In the genomic region with DNA sequence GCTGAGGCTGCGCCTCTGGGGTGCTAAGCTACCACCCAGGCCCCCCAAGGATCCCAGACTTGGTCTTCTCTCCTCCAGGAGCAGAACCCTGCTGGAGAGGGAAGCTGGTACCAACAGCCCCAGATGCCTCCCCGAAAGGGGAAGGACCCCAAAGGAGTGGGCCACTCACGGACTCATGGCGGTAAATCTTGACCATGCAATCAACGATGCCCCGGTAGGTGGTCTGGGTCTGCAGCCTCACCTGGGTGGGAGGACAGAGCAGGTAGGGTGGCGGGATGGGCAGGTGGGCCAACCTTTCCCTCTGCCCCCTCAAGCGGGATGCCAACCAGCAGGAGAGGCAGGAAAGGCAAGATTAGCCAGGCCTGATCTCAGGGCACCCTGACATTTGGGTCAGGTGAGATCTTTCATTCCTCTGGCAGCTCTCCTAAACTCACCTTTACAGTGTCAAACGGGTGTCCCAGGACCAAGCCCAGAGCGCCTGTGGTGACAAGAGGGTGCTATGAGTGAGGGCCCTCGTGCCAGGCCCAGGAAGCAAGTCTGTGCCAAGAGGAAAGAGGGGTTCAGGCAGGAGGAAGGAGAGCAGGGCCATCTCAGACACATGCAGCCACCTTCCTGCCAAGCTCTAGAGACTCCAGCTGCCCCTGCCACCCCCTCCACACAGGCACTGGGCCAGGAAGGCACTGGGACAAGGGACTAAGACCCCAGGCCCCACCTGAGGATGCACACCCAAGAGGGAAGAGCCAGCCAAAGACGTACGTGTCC, we compare ENCODE assay signal across 1 cellular context.
TF ChIP-seq lines count a peak whose summit lies in the region.

No MANE protein-coding gene starts in this region.

TF ChIP-seq in HEK293T, 16 proteins besides CTCF, POLR2A, EP300 and RAD21:
- TF ChIP-seq, protein P1, sequence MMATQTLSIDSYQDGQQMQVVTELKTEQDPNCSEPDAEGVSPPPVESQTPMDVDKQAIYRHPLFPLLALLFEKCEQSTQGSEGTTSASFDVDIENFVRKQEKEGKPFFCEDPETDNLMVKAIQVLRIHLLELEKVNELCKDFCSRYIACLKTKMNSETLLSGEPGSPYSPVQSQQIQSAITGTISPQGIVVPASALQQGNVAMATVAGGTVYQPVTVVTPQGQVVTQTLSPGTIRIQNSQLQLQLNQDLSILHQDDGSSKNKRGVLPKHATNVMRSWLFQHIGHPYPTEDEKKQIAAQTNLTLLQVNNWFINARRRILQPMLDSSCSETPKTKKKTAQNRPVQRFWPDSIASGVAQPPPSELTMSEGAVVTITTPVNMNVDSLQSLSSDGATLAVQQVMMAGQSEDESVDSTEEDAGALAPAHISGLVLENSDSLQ (IDR thresholded peaks at IDR 0.05), result no peak
- TF ChIP-seq FOXA1 (IDR thresholded peaks at IDR 0.05), result no peak
